Comparison of ENCODE assay signal across 1 cellular context in genomic region chr4:134070174-134070573, GRCh38.
TF ChIP-seq lines count a peak whose summit lies in the region.

No MANE protein-coding gene starts in this region.

TF ChIP-seq in H1, 55 proteins besides CTCF, POLR2A, EP300 and RAD21 (continued from another document):
- no peak for TF ChIP-seq MAX (IDR thresholded peaks at IDR 0.05)
